ENCODE assay signal across 19 cellular contexts in the genomic region with DNA sequence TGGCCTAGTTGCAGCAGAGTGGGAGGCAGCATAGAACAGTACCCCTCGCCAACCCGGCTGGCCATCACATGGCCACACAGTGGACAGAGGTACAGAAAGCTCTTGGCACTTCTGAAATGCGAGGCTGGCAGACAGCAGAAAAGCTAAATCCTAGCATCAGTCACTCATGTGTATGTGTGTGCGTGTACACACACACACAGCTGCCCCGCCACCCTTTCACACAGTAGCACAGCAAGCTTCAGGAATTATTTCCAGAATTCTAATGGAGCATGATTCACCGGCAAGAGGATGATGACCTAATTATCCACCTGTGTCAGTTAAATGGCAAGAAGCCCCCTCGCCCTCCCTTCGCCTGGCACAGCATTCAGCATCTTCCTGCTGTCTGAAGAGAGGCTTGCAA.
"Had no signal": no experiment of that assay in that cellular context is flagged by ENCODE, and none has a peak within 500 bp of the region (broad histone marks: within the 10 kb centered on the region; RNA-seq: fewer than 3 reads in every experiment).

No MANE protein-coding gene starts in this region.

- H3K4me3 ChIP-seq: gastroesophageal sphincter, heart right ventricle, mucosa of descending colon, ovary, sigmoid colon, tibial artery, uterus had no signal

- H3K9me3 ChIP-seq: uterus had no signal

- H3K27ac ChIP-seq: heart right ventricle, ovary, tibial artery, uterus had no signal

- H3K27me3 ChIP-seq: gastroesophageal sphincter, ovary, sigmoid colon, uterus had no signal

- H3K36me3 ChIP-seq: gastroesophageal sphincter, heart right ventricle, ovary, sigmoid colon, tibial artery, uterus had no signal

- DNase-seq: activated CD4-positive, alpha-beta T cell treated with anti-CD3 and anti-CD28 coated beads for 48 hours; activated CD4-positive, CD25-positive, alpha-beta regulatory T cell; activated CD8-positive, alpha-beta T cell treated with anti-CD3 and anti-CD28 coated beads, Interleukin-2, amount 10 ng/mL, durations not matched to agents 7 days and 5 days; activated naive CD4-positive, alpha-beta T cell treated with anti-CD3 and anti-CD28 coated beads, Interleukin-2, amount 50 U/mL, for 16 hours; activated T-cell treated with anti-CD3 and anti-CD28 coated beads, Interleukin-2, amount 50 U/mL, for 24 hours; cortex of kidney; effector CD4-positive, alpha-beta T cell; heart right ventricle; mucosa of descending colon; naive thymus-derived CD8-positive, alpha-beta T cell; ovary; sigmoid colon; stimulated activated CD4-positive, alpha-beta T cell treated with anti-CD3 and anti-CD28 coated beads, Interleukin-1b, Interleukin-23, amount 100 ng/mL, for 48 hours; stimulated activated CD8-positive, alpha-beta memory T cell treated with anti-CD3 and anti-CD28 coated beads, Interleukin-4, amount 100 ng/mL, for 48 hours; stimulated activated naive CD4-positive, alpha-beta T cell; T-cell; uterus had no signal

- ATAC-seq: activated CD8-positive, alpha-beta T cell treated with anti-CD3 and anti-CD28 coated beads, Interleukin-2, amount 10 ng/mL, durations not matched to agents 7 days and 5 days; gastroesophageal sphincter; heart right ventricle; mucosa of descending colon; naive thymus-derived CD8-positive, alpha-beta T cell; T-cell had no signal

- H3K4me1 ChIP-seq: heart right ventricle, uterus had no signal
